Comparison of ENCODE assay signal across 21 cellular contexts in genomic region chr20:61869750-61870507, GRCh38.
"Had no signal": no experiment of that assay in that cellular context is flagged by ENCODE, and none has a peak within 500 bp of the region (broad histone marks: within the 10 kb centered on the region; RNA-seq: fewer than 3 reads in every experiment).

No MANE protein-coding gene starts in this region.

- H3K27ac ChIP-seq: HL-60, SJSA1, SK-N-MC had no signal

- H3K27me3 ChIP-seq: MG63 had no signal

- FAIRE-seq: RCC 7860 had no signal

- H3K4me1 ChIP-seq: SJSA1 had no signal

- H3K4me3 ChIP-seq: MG63, SJSA1, SK-N-MC had no signal

- H3K36me3 ChIP-seq: MG63, SJSA1 had no signal

- DNase-seq: IMR-90, Karpas-422, KG1, MG63, NCI-H1092, NCI-H1105 treated with DMSO at 0.1 percent for 48 hours, NCI-H1417 treated with DMSO at 0.1 percent for 48 hours, NCI-H146, NCI-H1694 treated with DMSO at 0.1 percent for 48 hours, NCI-H1930, NCI-H2081, NCI-H2107, NCI-H2227 treated with DMSO at 0.1 percent for 48 hours, NCI-H524 treated with DMSO at 0.1 percent for 48 hours, NCI-H69, NCI-H774, SHP77 treated with DMSO at 0.1 percent for 48 hours had no signal
